ENCODE assay signal across 8 cellular contexts in genomic region chr14:32252030-32252670, GRCh38.
DNase-seq lines count a peak whose midpoint lies in the region; ATAC-seq and TF ChIP-seq lines count a peak whose summit lies in the region.

No MANE protein-coding gene starts in this region.

- no peaks in the 10 kb centered on the region for H3K36me3 Mint-ChIP-seq in central memory CD8-positive, alpha-beta T cell (ENCODE audit: insufficient read depth)

- ATAC-seq in GM18519 (IDR thresholded peaks at IDR 0.05; ENCODE audit: low FRiP score, unreplicated experiment) (peak; percentile 76), HG03066 (IDR thresholded peaks at IDR 0.05; ENCODE audit: low read depth, unreplicated experiment) (peak; percentile 77)
- peak; percentile 78 for ATAC-seq in central memory CD8-positive, alpha-beta T cell (replicated peaks; ENCODE audit: extremely low read depth, poor library complexity, severe bottlenecking)

- no peaks in the 10 kb centered on the region for H3K4me1 Mint-ChIP-seq in central memory CD8-positive, alpha-beta T cell

- no peaks in the 10 kb centered on the region for H3K27me3 Mint-ChIP-seq in central memory CD8-positive, alpha-beta T cell

- DNase-seq in AG09319 (ENCODE audit: extremely low read depth, low read depth) (peak; percentile 42), NCI-H2081 treated with DMSO at 0.1 percent for 48 hours (lab: John Stamatoyannopoulos, UW) (peak; percentile 59), T1000 (lab: John Stamatoyannopoulos, UW) (peak; percentile 40), kidney glomerular epithelial cell (lab: John Stamatoyannopoulos, UW) (peak; percentile 69)
- peak; percentile 17 to 25 for DNase-seq in central memory CD8-positive, alpha-beta T cell (ENCODE audit: low spot score in 2 of 2)
- peak; percentile 9 to 30 for DNase-seq in stimulated activated CD4-positive, alpha-beta T cell treated with anti-CD3 and anti-CD28 coated beads, Interleukin-2, amount 100 ng/mL, for 48 hours

- TF ChIP-seq CTCF in AG09319 (IDR thresholded peaks at IDR 0.05; ENCODE audit: low read depth, low read length), result peak; percentile 86

- H3K9me3 Mint-ChIP-seq in central memory CD8-positive, alpha-beta T cell, result no peaks in the 10 kb centered on the region

- no peak overlapping the region for H3K27ac Mint-ChIP-seq in central memory CD8-positive, alpha-beta T cell (ENCODE audit: low read depth)

- H3K4me3 Mint-ChIP-seq in central memory CD8-positive, alpha-beta T cell, result no peak overlapping the region

Comparison
In these comparisons a context has a peak if more than half of its experiments do, and no peak if none do; other contexts are left out.
1. Peak in every context shown above with its lines: DNase-seq and ATAC-seq.